22 cellular contexts compared by ENCODE assay signal in the genomic region with DNA sequence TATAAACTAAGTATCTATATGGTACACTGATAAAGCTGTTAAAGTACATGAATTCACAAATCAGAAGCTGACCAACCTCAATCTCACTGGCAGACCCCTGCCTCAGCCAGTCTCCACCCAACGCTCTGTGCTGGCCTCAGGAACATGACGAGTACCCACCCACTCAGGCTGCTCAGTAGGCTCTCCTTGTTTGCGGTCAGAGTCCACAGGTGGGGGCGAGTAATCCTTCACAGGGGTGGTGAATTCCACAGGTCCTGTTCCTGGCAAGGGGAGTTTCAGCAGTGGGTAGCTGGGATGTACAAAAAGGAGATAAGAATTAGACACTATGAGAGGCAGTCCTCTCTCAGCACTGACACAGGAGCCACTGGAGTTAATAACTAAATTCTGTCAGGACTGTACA.
"Had no signal": no experiment of that assay in that cellular context is flagged by ENCODE, and none has a peak within 500 bp of the region (broad histone marks: within the 10 kb centered on the region; RNA-seq: fewer than 3 reads in every experiment).

No MANE protein-coding gene starts in this region.

- H3K27ac Mint-ChIP-seq: activated B cell treated with CpG ODN at 0.5 μM for 24 hours; activated CD4-positive, alpha-beta memory T cell treated with anti-CD3 and anti-CD28 coated beads for 36 hours; activated naive CD4-positive, alpha-beta T cell treated with anti-CD3 and anti-CD28 coated beads, Interleukin-2, amount 10 ng/mL, durations not matched to agents 7 days and 5 days; natural killer cell had no signal

- H3K4me1 Mint-ChIP-seq: activated B cell treated with CpG ODN at 0.5 μM for 24 hours; activated naive CD4-positive, alpha-beta T cell treated with anti-CD3 and anti-CD28 coated beads, Interleukin-2, amount 10 ng/mL, durations not matched to agents 7 days and 5 days; stimulated activated naive CD8-positive, alpha-beta T cell treated with anti-CD3 and anti-CD28 coated beads, Interleukin-15, amount 100 ng/mL, for 72 hours had no signal

- H3K4me3 Mint-ChIP-seq: activated B cell treated with CpG ODN at 0.5 μM for 24 hours; activated CD4-positive, alpha-beta memory T cell treated with anti-CD3 and anti-CD28 coated beads for 36 hours; activated naive CD4-positive, alpha-beta T cell treated with anti-CD3 and anti-CD28 coated beads, Interleukin-2, amount 10 ng/mL, durations not matched to agents 7 days and 5 days; activated T-helper 17 cell treated with anti-CD3 and anti-CD28 coated beads, Interleukin-2, amount 50 U/mL, for 72 hours; natural killer cell; stimulated activated naive CD8-positive, alpha-beta T cell treated with anti-CD3 and anti-CD28 coated beads, Interleukin-15, amount 100 ng/mL, for 72 hours had no signal

- H2AFZ ChIP-seq: parathyroid adenoma had no signal

- ATAC-seq: activated T-helper 17 cell treated with anti-CD3 and anti-CD28 coated beads, Interleukin-2, amount 50 U/mL, for 72 hours; natural killer cell; SK-N-SH treated with all-trans-retinoic acid at 6 μM for 48 hours; stimulated activated naive CD8-positive, alpha-beta T cell treated with anti-CD3 and anti-CD28 coated beads, Interleukin-15, amount 100 ng/mL, for 72 hours had no signal

- H3K27ac ChIP-seq: ascending aorta, neutrophil, parathyroid adenoma had no signal

- H3K9ac ChIP-seq: parathyroid adenoma had no signal

- H3K27me3 ChIP-seq: ascending aorta, esophagus squamous epithelium, neutrophil, suprapubic skin had no signal

- H3K4me1 ChIP-seq: ascending aorta, parathyroid adenoma had no signal

- H3K9me3 Mint-ChIP-seq: activated B cell treated with CpG ODN at 0.5 μM for 24 hours; activated CD4-positive, alpha-beta memory T cell treated with anti-CD3 and anti-CD28 coated beads for 36 hours; activated naive CD4-positive, alpha-beta T cell treated with anti-CD3 and anti-CD28 coated beads, Interleukin-2, amount 10 ng/mL, durations not matched to agents 7 days and 5 days; activated T-helper 17 cell treated with anti-CD3 and anti-CD28 coated beads, Interleukin-2, amount 50 U/mL, for 72 hours; natural killer cell; stimulated activated naive CD8-positive, alpha-beta T cell treated with anti-CD3 and anti-CD28 coated beads, Interleukin-15, amount 100 ng/mL, for 72 hours had no signal

- H3K9me3 ChIP-seq: ascending aorta, esophagus squamous epithelium, neutrophil, suprapubic skin had no signal

- H3K4me3 ChIP-seq: ascending aorta, esophagus squamous epithelium, suprapubic skin had no signal

- DNase-seq: activated B cell treated with CpG ODN at 0.5 μM for 24 hours; activated CD4-positive, alpha-beta memory T cell treated with anti-CD3 and anti-CD28 coated beads for 36 hours; activated CD4-positive, alpha-beta T cell treated with anti-CD3 and anti-CD28 coated beads for 4 hours; activated naive CD4-positive, alpha-beta T cell treated with anti-CD3 and anti-CD28 coated beads, Interleukin-2, amount 10 ng/mL, durations not matched to agents 7 days and 5 days; cerebellar nuclear complex; effector CD8-positive, alpha-beta T cell; esophagus squamous epithelium; mammary epithelial cell; natural killer cell; SIG-M5; stimulated activated CD4-positive, alpha-beta T cell treated with anti-CD3 and anti-CD28 coated beads, Interleukin-15, amount 100 ng/mL, for 24 hours; stimulated activated CD4-positive, alpha-beta T cell treated with anti-CD3 and anti-CD28 coated beads, Interleukin-2, amount 100 ng/mL, for 48 hours; stimulated activated naive CD8-positive, alpha-beta T cell treated with anti-CD3 and anti-CD28 coated beads, Interleukin-15, amount 100 ng/mL, for 72 hours; T-helper 1 cell; T-helper 9 cell; trophoblast cell had no signal

- H3K27me3 Mint-ChIP-seq: activated B cell treated with CpG ODN at 0.5 μM for 24 hours; activated CD4-positive, alpha-beta memory T cell treated with anti-CD3 and anti-CD28 coated beads for 36 hours; activated naive CD4-positive, alpha-beta T cell treated with anti-CD3 and anti-CD28 coated beads, Interleukin-2, amount 10 ng/mL, durations not matched to agents 7 days and 5 days; activated T-helper 17 cell treated with anti-CD3 and anti-CD28 coated beads, Interleukin-2, amount 50 U/mL, for 72 hours; stimulated activated naive CD8-positive, alpha-beta T cell treated with anti-CD3 and anti-CD28 coated beads, Interleukin-15, amount 100 ng/mL, for 72 hours had no signal
